ENCODE assay signal across 9 cellular contexts in genomic region chr11:118870396-118871343, GRCh38. TPM values are rescaled to one million over a fixed set of nuclear protein-coding genes. Genes with fewer than 3 reads are reported as not detected.
A peak's percentile ranks its signal among the peaks of the same experiment; 100 is the strongest.
DNase-seq lines count a peak whose midpoint lies in the region; ATAC-seq and TF ChIP-seq lines count a peak whose summit lies in the region.
"Had no signal": no experiment of that assay in that cellular context is flagged by ENCODE, and none has a peak within 500 bp of the region (broad histone marks: within the 10 kb centered on the region; RNA-seq: fewer than 3 reads in every experiment).

No MANE protein-coding gene starts in this region.

- DNase-seq in EH (ENCODE audit: low read depth) (peak; percentile 51), NCI-H526 (lab: John Stamatoyannopoulos, UW) (peak; percentile 92 to 94), cerebellar cortex (ENCODE audit: low spot score) (peak; percentile 53), medulla oblongata (ENCODE audit: extremely low spot score) (peak; percentile 82), thoracic aorta (ENCODE audit: low spot score) (no peak), NCI-H1417 (lab: John Stamatoyannopoulos, UW) (no peak), GOT3 (lab: John Stamatoyannopoulos, UW) (no peak)

- peak; percentile 21 for TF ChIP-seq CTCF in thoracic aorta (IDR thresholded peaks at IDR 0.05)

- H3K9me3 ChIP-seq in thoracic aorta = no peaks in the 10 kb centered on the region
- H3K9me3 ChIP-seq: SJSA1 had no signal

- H3K4me1 ChIP-seq in thoracic aorta (ENCODE audit: control insufficient read depth in 1 of 2, low read depth in 2 of 2) = peaks cover 15 to 25% of the 10 kb centered on the region in 2 donors
- H3K4me1 ChIP-seq: SJSA1 had no signal

- ATAC-seq in GM21576 (IDR thresholded peaks at IDR 0.05; ENCODE audit: unreplicated experiment) = peak; percentile 62
- ATAC-seq in thoracic aorta (ENCODE audit: insufficient number of reproducible peaks, low FRiP score, low read depth) = peak; percentile 58

- no peaks in the 10 kb centered on the region for H3K36me3 ChIP-seq in thoracic aorta
- H3K36me3 ChIP-seq: SJSA1 had no signal

- peak overlapping the region; percentile 52 for H3K4me3 ChIP-seq in thoracic aorta
- H3K4me3 ChIP-seq: SJSA1 had no signal

- no peaks in the 10 kb centered on the region for H3K27me3 ChIP-seq in thoracic aorta (replicated peaks; ENCODE audit: insufficient read depth)
- H3K27me3 ChIP-seq: SJSA1 had no signal

- H3K27ac ChIP-seq in thoracic aorta = peak overlapping the region; percentile 94
- H3K27ac ChIP-seq: SJSA1 had no signal

RNA-seq across cellular contexts. Expression of gene CXCR5, which starts 13.0 kb away (rescaled TPM):
- total RNA-seq in thoracic aorta = not detected
- total RNA-seq: SJSA1 had no signal

RNA-seq across cellular contexts. Expression of gene BCL9L, which starts 55.1 kb away (rescaled TPM):
- 10 to 100 TPM; 28.6 to 68.8 TPM for total RNA-seq in thoracic aorta

Comparison
In these comparisons a context has a peak if more than half of its experiments do, and no peak if none do; other contexts are left out.
1. DNase-seq: peak in EH (single experiment), NCI-H526 (2 of 2), cerebellar cortex (single experiment) and medulla oblongata (single experiment); none in thoracic aorta (single experiment), NCI-H1417 (0 of 3) and GOT3 (single experiment).